In genomic region chr10:28254290-28254985, GRCh38 we compare ENCODE assay signal across 10 cellular contexts. TPM values are rescaled to one million over a fixed set of nuclear protein-coding genes. Genes with fewer than 3 reads are reported as not detected.
DNase-seq lines count a peak whose midpoint lies in the region; ATAC-seq, FAIRE-seq and TF ChIP-seq lines count a peak whose summit lies in the region.
"Had no signal": no experiment of that assay in that cellular context is flagged by ENCODE, and none has a peak within 500 bp of the region (broad histone marks: within the 10 kb centered on the region; RNA-seq: fewer than 3 reads in every experiment).

No MANE protein-coding gene starts in this region.

- H3K36me3 ChIP-seq in endothelial cell of umbilical vein (ENCODE audit: control insufficient read depth in 2 of 2, extremely low read depth in 1 of 2, insufficient read depth in 2 of 2, low read length in 2 of 2) (no peaks in the 10 kb centered on the region), muscle layer of duodenum (ENCODE audit: control insufficient read depth in 1 of 2, insufficient read depth in 2 of 2, low read length in 2 of 2) (no peaks in the 10 kb centered on the region)

- H3K9me3 ChIP-seq in endothelial cell of umbilical vein (replicated peaks; ENCODE audit: control insufficient read depth, insufficient read depth, low read length) (no peaks in the 10 kb centered on the region), muscle layer of duodenum (ENCODE audit: control insufficient read depth in 1 of 2, low read length in 2 of 2) (no peaks in the 10 kb centered on the region)

- TF ChIP-seq CTCF in AG09309 (IDR thresholded peaks at IDR 0.05; ENCODE audit: control insufficient read depth, insufficient read depth, low read depth, low read length, missing control alignments) = no peak
- TF ChIP-seq CTCF in endothelial cell of umbilical vein (IDR thresholded peaks at IDR 0.05; ENCODE audit: extremely low read depth in 1 of 2, insufficient read depth in 1 of 2, low read depth in 1 of 2, low read length in 2 of 2) = no peak

- H3K4me3 ChIP-seq in AG09309 (ENCODE audit: control insufficient read depth, low read depth, low read length) (no peak overlapping the region), endothelial cell of umbilical vein (replicated peaks in 1 of 3; ENCODE audit: insufficient read depth in 1 of 3, low read depth in 1 of 3, low read length in 3 of 3) (no peak overlapping the region), muscle layer of duodenum (ENCODE audit: low read depth in 1 of 2, low read length in 2 of 2) (no peak overlapping the region)

- no peaks in the 10 kb centered on the region for H3K9me1 ChIP-seq in endothelial cell of umbilical vein (replicated peaks; ENCODE audit: control insufficient read depth, extremely low read depth, insufficient read depth, low read length)

- no peak overlapping the region for H3K9ac ChIP-seq in endothelial cell of umbilical vein (replicated peaks; ENCODE audit: extremely low read depth, insufficient read depth, low read length)

- DNase-seq in AG09309 (ENCODE audit: low read depth) (peak; percentile 59), HT1080 (ENCODE audit: low read depth) (peak; percentile 44), endothelial cell of umbilical vein (ENCODE audit: low read depth, low spot score) (peak; percentile 23), NCI-H2171 treated with DMSO at 0.1 percent for 48 hours (lab: John Stamatoyannopoulos, UW) (no peak), NCI-H2029 treated with DMSO at 0.1 percent for 48 hours (lab: John Stamatoyannopoulos, UW) (no peak)
- DNase-seq in effector CD8-positive, alpha-beta T cell (lab: John Stamatoyannopoulos, UW) = no peak
- DNase-seq: CD4-positive, CD25-positive, alpha-beta regulatory T cell; NCI-H69 had no signal

- H2AFZ ChIP-seq in endothelial cell of umbilical vein (ENCODE audit: low read depth, low read length) = no peak overlapping the region

- POLR2A ChIA-PET in endothelial cell of umbilical vein (lab: Charles Lee) = no interaction called here

- peaks cover 3 to 7% of the 10 kb centered on the region in 2 experiments for H3K27me3 ChIP-seq in endothelial cell of umbilical vein (ENCODE audit: control insufficient read depth in 2 of 2, insufficient read depth in 2 of 2, low read length in 2 of 2)
- H3K27me3 ChIP-seq in muscle layer of duodenum (ENCODE audit: low read depth, low read length) = no peaks in the 10 kb centered on the region

- H3K4me1 ChIP-seq in endothelial cell of umbilical vein (ENCODE audit: control insufficient read depth, extremely low read depth, insufficient read depth, low read length) = no peaks in the 10 kb centered on the region
- peaks cover 6 to 9% of the 10 kb centered on the region in 2 donors for H3K4me1 ChIP-seq in muscle layer of duodenum (ENCODE audit: control insufficient read depth in 1 of 2, insufficient read depth in 2 of 2, low read length in 2 of 2)

- peak; percentile 53 for FAIRE-seq in endothelial cell of umbilical vein (lab: Jason Lieb, UNC)

- no TSS peak for BruUV-seq in endothelial cell of umbilical vein (replicated peaks; lab: Mats Ljungman, UMichigan)

- intact Hi-C loops in endothelial cell of umbilical vein (cut with micrococcal nuclease) = no loop called here

- H3K4me2 ChIP-seq in endothelial cell of umbilical vein (ENCODE audit: insufficient read depth, low read length) = no peak overlapping the region

- no peak for TF ChIP-seq POLR2A in endothelial cell of umbilical vein (IDR thresholded peaks at IDR 0.05; ENCODE audit: low read depth, low read length)

- no peaks in the 10 kb centered on the region for H4K20me1 ChIP-seq in endothelial cell of umbilical vein (replicated peaks; ENCODE audit: control insufficient read depth, extremely low read depth, insufficient read depth, low read length)

- ATAC-seq in GM18909 (IDR thresholded peaks at IDR 0.05; ENCODE audit: poor library complexity, unreplicated experiment) = no peak

- H3K79me2 ChIP-seq in endothelial cell of umbilical vein (ENCODE audit: control insufficient read depth, insufficient read depth, low read length) = no peaks in the 10 kb centered on the region

- no peak overlapping the region for H3K27ac ChIP-seq in endothelial cell of umbilical vein (ENCODE audit: insufficient read depth, low read depth, low read length)
- peak overlapping the region; percentile 13 for H3K27ac ChIP-seq in muscle layer of duodenum (ENCODE audit: low read length)

- CTCF ChIA-PET in endothelial cell of umbilical vein (lab: Charles Lee) = interaction anchor here (0.7 to 5.5 kb wide), 6 partner anchors 12 to 884 kb away, joined by 3 to 83 read pairs (median 6); no protein-coding TSS in a partner anchor

- dilution Hi-C loops in endothelial cell of umbilical vein (cut with MboI; ENCODE audit: extremely low pct_ligation_motif_present, low sequenced_read_pairs) = no loop called here

TF ChIP-seq in endothelial cell of umbilical vein, 7 proteins besides CTCF, POLR2A, EP300 and RAD21:
- TF ChIP-seq EZH2 (IDR thresholded peaks at IDR 0.05; ENCODE audit: borderline replicate concordance, low read depth, low read length, severe bottlenecking) (no peak), GATA2 (IDR thresholded peaks at IDR 0.05; ENCODE audit: insufficient read depth, insufficient read length, low read depth, low read length) (peak; percentile 40), MAX (IDR thresholded peaks at IDR 0.05; ENCODE audit: insufficient read depth, insufficient read length) (no peak), FOS (IDR thresholded peaks at IDR 0.05; ENCODE audit: borderline replicate concordance, insufficient read depth, low read length) (no peak), POLR2AphosphoS5 (IDR thresholded peaks at IDR 0.05; ENCODE audit: insufficient read depth, low read depth, low read length) (no peak), JUN (IDR thresholded peaks at IDR 0.05; ENCODE audit: borderline replicate concordance, insufficient read depth, insufficient read length, low read depth) (no peak), MYC (IDR thresholded peaks at IDR 0.05; ENCODE audit: low read depth, low read length) (no peak)

RNA-seq across cellular contexts. Expression of gene MPP7, which starts 48.4 kb away (rescaled TPM):
- total RNA-seq in HT1080 (2014; rRNA removed; shearing (Covaris generic)) = 0.20 and 0.27 TPM in 2 replicates
- 0.55 and 0.92 TPM in 2 replicates for polyA plus RNA-seq in HT1080 (2015; cell fraction: cytosol; rRNA removed)
- polyA plus RNA-seq in HT1080 (2015; cell fraction: nucleus; rRNA removed) = 0.28 and 0.49 TPM in 2 replicates
- 0.73 and 1.0 TPM in 2 replicates for total RNA-seq in endothelial cell of umbilical vein
- polyA plus RNA-seq in endothelial cell of umbilical vein = 0.08 and 0.17 TPM in 2 replicates
- polyA plus RNA-seq in endothelial cell of umbilical vein (2011; cell fraction: cytosol; rRNA removed) = 0.11 and 0.12 TPM in 2 replicates
- polyA plus RNA-seq in endothelial cell of umbilical vein (2011; cell fraction: nucleus; rRNA removed) = 0.17 and 0.22 TPM in 2 replicates
- polyA plus RNA-seq in endothelial cell of umbilical vein (2012) = 0.11 and 0.13 TPM in 2 replicates
- 1.3 and 1.7 TPM in 2 replicates for polyA minus RNA-seq in endothelial cell of umbilical vein
- polyA minus RNA-seq in endothelial cell of umbilical vein (2011; cell fraction: cytosol; rRNA and poly(A)+ RNA removed) = 6.6 TPM
- 0.53 and 1.2 TPM in 2 replicates for polyA minus RNA-seq in endothelial cell of umbilical vein (2011; cell fraction: nucleus; rRNA and poly(A)+ RNA removed)

Comparison
In these comparisons a context has a peak if more than half of its experiments do, and no peak if none do; other contexts are left out.
1. DNase-seq: peak in AG09309 (single experiment), HT1080 (single experiment) and endothelial cell of umbilical vein (single experiment); none in NCI-H2171 treated with DMSO at 0.1 percent for 48 hours (single experiment), NCI-H2029 treated with DMSO at 0.1 percent for 48 hours (single experiment) and effector CD8-positive, alpha-beta T cell (single experiment).